In genomic region chr6:163748036-163748435, GRCh38 we compare ENCODE assay signal across 14 cellular contexts.
DNase-seq lines count a peak whose midpoint lies in the region; ATAC-seq and TF ChIP-seq lines count a peak whose summit lies in the region.
"Had no signal": no experiment of that assay in that cellular context is flagged by ENCODE, and none has a peak within 500 bp of the region (broad histone marks: within the 10 kb centered on the region; RNA-seq: fewer than 3 reads in every experiment).

No MANE protein-coding gene starts in this region.

- no peak overlapping the region for H4K5ac ChIP-seq in IMR-90 (ENCODE audit: low read depth, low read length)

- H2BK12ac ChIP-seq in mesenchymal stem cell (ENCODE audit: low read length in 2 of 2): no peak overlapping the region

- H2AFZ ChIP-seq in IMR-90 (replicated peaks; ENCODE audit: low read length, poor library complexity) (no peak overlapping the region), mesenchymal stem cell (ENCODE audit: low read depth, low read length) (no peak overlapping the region)
- H2AFZ ChIP-seq: GM23338 had no signal

- no TSS peak for BruUV-seq in IMR-90 (replicated peaks; lab: Mats Ljungman, UMichigan)

- no peak overlapping the region for H3K4me2 ChIP-seq in IMR-90 (ENCODE audit: low read depth, low read length)
- H3K4me2 ChIP-seq in mesenchymal stem cell (ENCODE audit: low read length, poor library complexity, severe bottlenecking): no peak overlapping the region
- H3K4me2 ChIP-seq: BLaER1 treated with 17β-estradiol and CSF1 and Interleukin-3, amounts not matched to agents 10 nM and 100 nM; GM23338 had no signal

- peaks cover 8 to 63% (median 25%) of the 10 kb centered on the region in 9 donors for H3K4me1 ChIP-seq in heart right ventricle
- peaks cover 4% of the 10 kb centered on the region for H3K4me1 ChIP-seq in IMR-90 (ENCODE audit: control insufficient read depth, insufficient read depth, low read length)
- peaks cover 14% of the 10 kb centered on the region for H3K4me1 ChIP-seq in mesenchymal stem cell (ENCODE audit: control insufficient read depth, insufficient read depth, low read depth, low read length)
- peaks cover 16% of the 10 kb centered on the region for H3K4me1 ChIP-seq in psoas muscle

- POLR2A ChIA-PET in IMR-90 (lab: Charles Lee; ENCODE audit: unreplicated experiment): no interaction called here

- 93 to 98% methylated on average over 9 of the region's 9 CpGs for WGBS in heart right ventricle, 2 donors
- WGBS in IMR-90 (ENCODE audit: extremely low coverage in 2 of 2, insufficient read length in 1 of 2), 2 experiments: 93% methylated on average over 6 of the region's 9 CpGs; no CpG with 5 or more reads in 1 of the 2 experiments
- 98% methylated on average over 9 of the region's 9 CpGs for WGBS in mesenchymal stem cell
- 89 to 94% (median 94%) methylated on average over 9 of the region's 9 CpGs for WGBS in psoas muscle, 3 donors

- H2BK5ac ChIP-seq in IMR-90 (ENCODE audit: low read depth, low read length, poor library complexity, severe bottlenecking) (no peak overlapping the region), mesenchymal stem cell (ENCODE audit: low read depth, low read length, poor library complexity, severe bottlenecking) (no peak overlapping the region)

- peak overlapping the region; percentile 44 for H2AK9ac ChIP-seq in IMR-90 (replicated peaks; ENCODE audit: low read depth, low read length, poor library complexity)

- H3K56ac ChIP-seq in IMR-90 (ENCODE audit: extremely low read depth, insufficient read depth, low read length): no peak overlapping the region

- H3K4me3 ChIP-seq in heart right ventricle: no peak overlapping the region
- no peak overlapping the region for H3K4me3 ChIP-seq in IMR-90 (ENCODE audit: insufficient read depth, low read depth, low read length)
- H3K4me3 ChIP-seq in mesenchymal stem cell (ENCODE audit: insufficient read depth in 1 of 2, low read depth in 1 of 2, low read length in 2 of 2): no peak overlapping the region
- H3K4me3 ChIP-seq in psoas muscle: no peak overlapping the region
- H3K4me3 ChIP-seq: BLaER1 treated with 17β-estradiol and CSF1 and Interleukin-3, amounts not matched to agents 10 nM and 100 nM; GM23338 had no signal

- DNase-seq in heart right ventricle (no peak), cardiac septum (ENCODE audit: low spot score) (no peak), IMR-90 (no peak), mesenchymal stem cell (no peak), psoas muscle (no peak), ACHN (no peak)
- DNase-seq: 8988T; Calu3; CD4-positive, CD25-positive, alpha-beta regulatory T cell; DMS 273 treated with DMSO at 0.1 percent for 48 hours; H7 had no signal

- H3K4ac ChIP-seq in IMR-90 (ENCODE audit: low read depth, low read length): no peak overlapping the region; the same call in 1 of the 2 replicates
- no peak overlapping the region for H3K4ac ChIP-seq in mesenchymal stem cell (ENCODE audit: low read depth in 1 of 2, low read length in 2 of 2)

- H2BK15ac ChIP-seq in IMR-90 (ENCODE audit: low read depth, low read length) (peak overlapping the region; percentile 43; the same call in 2 of the 3 replicates), mesenchymal stem cell (ENCODE audit: low read depth, poor library complexity, severe bottlenecking) (no peak overlapping the region)

- ATAC-seq in heart right ventricle (no peak), IMR-90 (ENCODE audit: low read depth) (no peak), psoas muscle (no peak), GM18907 (IDR thresholded peaks at IDR 0.05; ENCODE audit: unreplicated experiment) (no peak)
- ATAC-seq: GM23338 had no signal

- dilution Hi-C loops in IMR-90 (cut with HindIII; ENCODE audit: low sequenced_read_pairs, unreplicated experiment): no loop called here

- intact Hi-C loops in heart right ventricle (cut with DNase I): loop anchor here in 5 of 10 donors (5.0 to 10.0 kb wide), 6 partner anchors 163 to 359 kb away; no protein-coding TSS in a partner anchor
- intact Hi-C loops in cardiac septum (cut with DNase I): loop anchor here (5.0 to 10.0 kb wide), 5 partner anchors 163 to 404 kb away; no protein-coding TSS in a partner anchor
- intact Hi-C loops in IMR-90 (cut with micrococcal nuclease): loop anchor here (5.0 kb wide), 2 partner anchors 209 to 331 kb away; no protein-coding TSS in a partner anchor
- intact Hi-C loops in psoas muscle (cut with DNase I): no loop called here

- H3K27ac ChIP-seq in heart right ventricle: peak overlapping the region in 7 of 10 donors; percentile 12 to 87 (median 83)
- no peak overlapping the region for H3K27ac ChIP-seq in IMR-90 (ENCODE audit: insufficient read depth, low read length)
- no peak overlapping the region for H3K27ac ChIP-seq in mesenchymal stem cell (ENCODE audit: low read length, poor library complexity, severe bottlenecking)
- H3K27ac ChIP-seq in psoas muscle: peak overlapping the region; percentile 77
- H3K27ac ChIP-seq: BLaER1 treated with 17β-estradiol and CSF1 and Interleukin-3, amounts not matched to agents 10 nM and 100 nM had no signal

- H2BK120ac ChIP-seq in IMR-90 (ENCODE audit: low read depth, low read length) (no peak overlapping the region), mesenchymal stem cell (ENCODE audit: low read depth, low read length) (no peak overlapping the region)

- no peak overlapping the region for H3K23ac ChIP-seq in IMR-90 (ENCODE audit: low read depth, low read length)
- no peak overlapping the region for H3K23ac ChIP-seq in mesenchymal stem cell (ENCODE audit: low read length in 2 of 2)

- no peak overlapping the region for H3K18ac ChIP-seq in IMR-90 (ENCODE audit: low read depth, low read length)
- no peak overlapping the region for H3K18ac ChIP-seq in mesenchymal stem cell (ENCODE audit: low read depth in 1 of 2, low read length in 2 of 2)

- H2AK5ac ChIP-seq in IMR-90 (ENCODE audit: low read depth, low read length) (no peak overlapping the region), mesenchymal stem cell (ENCODE audit: low read length, severe bottlenecking) (peak overlapping the region; percentile 43)

- H4K8ac ChIP-seq in IMR-90 (ENCODE audit: low read depth in 2 of 2, low read length in 2 of 2): no peak overlapping the region
- H4K8ac ChIP-seq in mesenchymal stem cell (ENCODE audit: low read length): no peak overlapping the region

- CTCF ChIA-PET in IMR-90 (lab: Yijun Ruan, JAX): no interaction called here

- peaks cover 0 to under 1% (median 0%) of the 10 kb centered on the region in 11 donors for H3K9me3 ChIP-seq in heart right ventricle
- H3K9me3 ChIP-seq in IMR-90 (ENCODE audit: control insufficient read depth, insufficient read depth, low read length): no peaks in the 10 kb centered on the region
- no peaks in the 10 kb centered on the region for H3K9me3 ChIP-seq in mesenchymal stem cell (ENCODE audit: control insufficient read depth, low read length)
- H3K9me3 ChIP-seq in psoas muscle: no peaks in the 10 kb centered on the region

- no peak overlapping the region for H3K14ac ChIP-seq in IMR-90 (replicated peaks; ENCODE audit: low read depth, low read length)
- H3K14ac ChIP-seq in mesenchymal stem cell (ENCODE audit: low read length in 2 of 2): no peak overlapping the region

- no peak for TF ChIP-seq RAD21 in IMR-90 (IDR thresholded peaks at IDR 0.05; ENCODE audit: low read length)

- H3K79me1 ChIP-seq in IMR-90 (ENCODE audit: low read depth in 1 of 2, low read length in 2 of 2) (no peaks in the 10 kb centered on the region), mesenchymal stem cell (replicated peaks; ENCODE audit: low read length, poor library complexity, severe bottlenecking) (no peaks in the 10 kb centered on the region)

- H4K20me1 ChIP-seq in IMR-90 (ENCODE audit: insufficient read depth, low read length): no peaks in the 10 kb centered on the region
- H4K20me1 ChIP-seq: BLaER1 treated with 17β-estradiol and CSF1 and Interleukin-3, amounts not matched to agents 10 nM and 100 nM had no signal

- no peak overlapping the region for H3K9ac ChIP-seq in IMR-90 (ENCODE audit: low read depth, low read length)
- no peak overlapping the region for H3K9ac ChIP-seq in mesenchymal stem cell (ENCODE audit: low read length)
- H3K9ac ChIP-seq: BLaER1 treated with 17β-estradiol and CSF1 and Interleukin-3, amounts not matched to agents 10 nM and 100 nM had no signal

- TF ChIP-seq POLR2A in IMR-90 (IDR thresholded peaks at IDR 0.05; ENCODE audit: low read depth, low read length): no peak

- H3K9me1 ChIP-seq in IMR-90 (ENCODE audit: insufficient read depth, low read length): peaks cover 3% of the 10 kb centered on the region; the same call in 1 of the 2 replicates

- no peak overlapping the region for H2BK20ac ChIP-seq in IMR-90 (ENCODE audit: low read depth, low read length)

- in situ Hi-C loops in IMR-90 (cut with MboI; ENCODE audit: low sequenced_read_pairs) (no loop called here), ACHN (cut with HindIII; ENCODE audit: low pct_ligation_motif_present, low pct_unique_long_range_greater_than_20kb, low sequenced_read_pairs) (no loop called here)

- H3K36me3 ChIP-seq in heart right ventricle (no peaks in the 10 kb centered on the region), IMR-90 (ENCODE audit: control insufficient read depth, insufficient read depth, low read length) (no peaks in the 10 kb centered on the region), mesenchymal stem cell (ENCODE audit: control insufficient read depth in 1 of 2, insufficient read depth in 2 of 2, low read depth in 1 of 2, low read length in 2 of 2) (no peaks in the 10 kb centered on the region), psoas muscle (ENCODE audit: insufficient read depth in 1 of 2, low read depth in 1 of 2) (no peaks in the 10 kb centered on the region)
- H3K36me3 ChIP-seq: BLaER1 treated with 17β-estradiol and CSF1 and Interleukin-3, amounts not matched to agents 10 nM and 100 nM had no signal

- H3K27me3 ChIP-seq in heart right ventricle (no peaks in the 10 kb centered on the region), IMR-90 (ENCODE audit: control insufficient read depth, insufficient read depth, low read length) (no peaks in the 10 kb centered on the region), mesenchymal stem cell (ENCODE audit: control insufficient read depth in 1 of 2, insufficient read depth in 1 of 2, low read length in 2 of 2) (peaks cover 0 to 2% of the 10 kb centered on the region in 2 experiments), psoas muscle (ENCODE audit: insufficient read depth in 3 of 3, low read length in 2 of 3) (no peaks in the 10 kb centered on the region)

- H4K91ac ChIP-seq in IMR-90 (ENCODE audit: insufficient read depth, low read depth, low read length) (peak overlapping the region; percentile 56; the same call in 1 of the 2 replicates), mesenchymal stem cell (ENCODE audit: low read length) (no peak overlapping the region)

- TF ChIP-seq CTCF in heart right ventricle (IDR thresholded peaks at IDR 0.05): no peak
- no peak for TF ChIP-seq CTCF in IMR-90 (conservative IDR thresholded peaks at IDR 0.05; ENCODE audit: low read depth, low read length)
- TF ChIP-seq CTCF in psoas muscle (IDR thresholded peaks at IDR 0.05): no peak

TF ChIP-seq in IMR-90, 13 proteins besides CTCF, POLR2A, EP300 and RAD21 (continues in another document):
- TF ChIP-seq MAZ (IDR thresholded peaks at IDR 0.05; ENCODE audit: borderline replicate concordance, low read depth, low read length) (no peak), BHLHE40 (IDR thresholded peaks at IDR 0.05; ENCODE audit: low read depth, low read length) (no peak)

Comparison
In these comparisons a context has a peak if more than half of its experiments do, and no peak if none do; other contexts are left out.
1. H3K27ac ChIP-seq: peak in heart right ventricle (7 of 10) and psoas muscle (single experiment); none in IMR-90 (single experiment) and mesenchymal stem cell (single experiment).
2. intact Hi-C loops: an anchor here in cardiac septum (5.0 to 10.0 kb wide) and IMR-90 (5.0 kb wide); none called in psoas muscle.